19 cellular contexts compared by ENCODE assay signal in genomic region chr1:221272940-221273339, GRCh38.
A peak's percentile ranks its signal among the peaks of the same experiment; 100 is the strongest.
DNase-seq lines count a peak whose midpoint lies in the region; TF ChIP-seq lines count a peak whose summit lies in the region.
"Had no signal": no experiment of that assay in that cellular context is flagged by ENCODE, and none has a peak within 500 bp of the region (broad histone marks: within the 10 kb centered on the region; RNA-seq: fewer than 3 reads in every experiment).

No MANE protein-coding gene starts in this region.

- peak; percentile 53 for DNase-seq in DMS 273 (lab: John Stamatoyannopoulos, UW; ENCODE audit: unreplicated experiment)
- DNase-seq in DMS 273 treated with DMSO at 0.1 percent for 48 hours (lab: John Stamatoyannopoulos, UW): no peak
- no peak for DNase-seq in HEK293T (ENCODE audit: extremely low spot score)
- peak; percentile 3 for DNase-seq in RKO (ENCODE audit: low spot score)
- no peak for DNase-seq in epithelial cell of proximal tubule (ENCODE audit: low read depth)
- no peak for DNase-seq in middle frontal gyrus (ENCODE audit: extremely low spot score, low spot score)
- DNase-seq in NCI-H128 (lab: John Stamatoyannopoulos, UW; ENCODE audit: unreplicated experiment): no peak
- DNase-seq in stimulated activated CD4-positive, alpha-beta T cell treated with anti-CD3 and anti-CD28 coated beads, Interleukin-4, amount 100 ng/mL, for 24 hours: no peak
- DNase-seq: 8988T; activated CD4-positive, CD25-positive, alpha-beta regulatory T cell; activated T-cell treated with anti-CD3 and anti-CD28 coated beads, Interleukin-2, amount 50 U/mL, for 72 hours; brain microvascular endothelial cell; CD4-positive, CD25-positive, alpha-beta regulatory T cell; cortex of kidney; DMS79 treated with DMSO at 0.1 percent for 48 hours; NCI-H1436 treated with DMSO at 0.1 percent for 48 hours; T-helper 17 cell had no signal

- CTCF ChIA-PET in HEK293T (lab: Yijun Ruan, JAX): interaction anchor here (0.8 to 4.1 kb wide), 2 partner anchors 9 to 463 kb away, joined by 3 to 18 read pairs; no protein-coding TSS in a partner anchor

- peak; percentile 34 for TF ChIP-seq CTCF in epithelial cell of proximal tubule (conservative IDR thresholded peaks at IDR 0.05; ENCODE audit: low read depth, low read length)

- H3K4me3 ChIP-seq in epithelial cell of proximal tubule (ENCODE audit: low read depth, low read length): no peak overlapping the region
- H3K4me3 ChIP-seq: gastroesophageal sphincter, thoracic aorta had no signal

- POLR2A ChIA-PET in HEK293T (lab: Yijun Ruan, JAX): no interaction called here

TF ChIP-seq in HEK293T, 16 proteins besides CTCF, POLR2A, EP300 and RAD21:
- TF ChIP-seq PKNOX1 (IDR thresholded peaks at IDR 0.05) (peak; percentile 30; the same call in 1 of the 2 replicates), LEF1 (IDR thresholded peaks at IDR 0.05; ENCODE audit: borderline replicate concordance) (no peak)

Comparison
In these comparisons a context has a peak if more than half of its experiments do, and no peak if none do; other contexts are left out.
1. DNase-seq: peak in DMS 273 (single experiment) and RKO (single experiment); none in DMS 273 treated with DMSO at 0.1 percent for 48 hours (single experiment), HEK293T (single experiment), epithelial cell of proximal tubule (single experiment), middle frontal gyrus (single experiment), NCI-H128 (single experiment) and stimulated activated CD4-positive, alpha-beta T cell treated with anti-CD3 and anti-CD28 coated beads, Interleukin-4, amount 100 ng/mL, for 24 hours (single experiment).